In genomic region chr1:117225931-117226330, GRCh38 we compare ENCODE assay signal across 37 cellular contexts. TPM values are rescaled to one million over a fixed set of nuclear protein-coding genes. Genes with fewer than 3 reads are reported as not detected.
"Had no signal": no experiment of that assay in that cellular context is flagged by ENCODE, and none has a peak within 500 bp of the region (broad histone marks: within the 10 kb centered on the region; RNA-seq: fewer than 3 reads in every experiment).

No MANE protein-coding gene starts in this region.

- H3K27ac Mint-ChIP-seq: activated CD4-positive, alpha-beta memory T cell treated with anti-CD3 and anti-CD28 coated beads, Interleukin-2, amount 10 ng/mL, durations not matched to agents 7 days and 5 days; activated CD4-positive, alpha-beta T cell treated with anti-CD3 and anti-CD28 coated beads for 36 hours; activated CD4-positive, alpha-beta T cell treated with anti-CD3 and anti-CD28 coated beads, Interleukin-2, amount 10 ng/mL, durations not matched to agents 7 days and 5 days; activated CD8-positive, alpha-beta memory T cell treated with anti-CD3 and anti-CD28 coated beads, Interleukin-2, amount 10 ng/mL, durations not matched to agents 7 days and 5 days; activated CD8-positive, alpha-beta T cell treated with anti-CD3 and anti-CD28 coated beads, Interleukin-2, amount 10 ng/mL, durations not matched to agents 7 days and 5 days; activated naive CD4-positive, alpha-beta T cell treated with anti-CD3 and anti-CD28 coated beads, Interleukin-2, amount 10 ng/mL, durations not matched to agents 7 days and 5 days; activated naive CD4-positive, alpha-beta T cell treated with anti-CD3 and anti-CD28 coated beads, Interleukin-2, amount 50 U/mL, for 24 hours; activated naive CD8-positive, alpha-beta T cell; activated naive CD8-positive, alpha-beta T cell treated with anti-CD3 and anti-CD28 coated beads, Interleukin-2, amount 10 ng/mL, durations not matched to agents 7 days and 5 days; activated naive CD8-positive, alpha-beta T cell treated with anti-CD3 and anti-CD28 coated beads, Interleukin-2, amount 50 U/mL, for 24 hours; activated T-cell treated with anti-CD3 and anti-CD28 coated beads, Interleukin-2, amount 50 U/mL, for 24 hours; activated T-helper 2 cell treated with anti-CD3 and anti-CD28 coated beads, Interferon-gamma antibody, Interleukin-2, Interleukin-4, amounts not matched to agents 10 μg/mL and 5 μg/mL and 100 μg/mL, durations not matched to agents 14 hours and 24 hours and 36 hours; brain; T-helper 2 cell treated with Interferon-gamma antibody and Interleukin-4, amounts not matched to agents 5 μg/mL and 100 μg/mL, for 36 hours had no signal

- H3K36me3 Mint-ChIP-seq: activated CD8-positive, alpha-beta memory T cell treated with anti-CD3 and anti-CD28 coated beads, Interleukin-2, amount 10 ng/mL, durations not matched to agents 7 days and 5 days; activated naive CD4-positive, alpha-beta T cell treated with anti-CD3 and anti-CD28 coated beads, Interleukin-2, amount 10 ng/mL, durations not matched to agents 7 days and 5 days; activated naive CD8-positive, alpha-beta T cell treated with anti-CD3 and anti-CD28 coated beads, Interleukin-2, amount 10 ng/mL, durations not matched to agents 7 days and 5 days; brain had no signal

- H3K4me1 Mint-ChIP-seq: activated CD4-positive, alpha-beta memory T cell treated with anti-CD3 and anti-CD28 coated beads, Interleukin-2, amount 10 ng/mL, durations not matched to agents 7 days and 5 days; activated CD4-positive, alpha-beta T cell treated with anti-CD3 and anti-CD28 coated beads for 36 hours; activated CD4-positive, alpha-beta T cell treated with anti-CD3 and anti-CD28 coated beads, Interleukin-2, amount 10 ng/mL, durations not matched to agents 7 days and 5 days; activated naive CD4-positive, alpha-beta T cell treated with anti-CD3 and anti-CD28 coated beads, Interleukin-2, amount 10 ng/mL, durations not matched to agents 7 days and 5 days; activated naive CD4-positive, alpha-beta T cell treated with anti-CD3 and anti-CD28 coated beads, Interleukin-2, amount 50 U/mL, for 24 hours; activated naive CD8-positive, alpha-beta T cell treated with anti-CD3 and anti-CD28 coated beads, Interleukin-2, amount 10 ng/mL, durations not matched to agents 7 days and 5 days; activated naive CD8-positive, alpha-beta T cell treated with anti-CD3 and anti-CD28 coated beads, Interleukin-2, amount 50 U/mL, for 24 hours; brain; central memory CD8-positive, alpha-beta T cell had no signal

- H3K27me3 Mint-ChIP-seq: activated CD4-positive, alpha-beta T cell treated with anti-CD3 and anti-CD28 coated beads for 36 hours; activated CD4-positive, alpha-beta T cell treated with anti-CD3 and anti-CD28 coated beads, Interleukin-2, amount 10 ng/mL, durations not matched to agents 7 days and 5 days; activated naive CD8-positive, alpha-beta T cell; activated naive CD8-positive, alpha-beta T cell treated with anti-CD3 and anti-CD28 coated beads, Interleukin-2, amount 10 ng/mL, durations not matched to agents 7 days and 5 days; activated naive CD8-positive, alpha-beta T cell treated with anti-CD3 and anti-CD28 coated beads, Interleukin-2, amount 50 U/mL, for 24 hours; activated T-cell treated with anti-CD3 and anti-CD28 coated beads, Interleukin-2, amount 50 U/mL, for 24 hours had no signal

- DNase-seq: activated CD4-positive, alpha-beta memory T cell treated with anti-CD3 and anti-CD28 coated beads, Interleukin-2, amount 10 ng/mL, durations not matched to agents 7 days and 5 days; activated CD4-positive, alpha-beta T cell treated with anti-CD3 and anti-CD28 coated beads for 1 hour; activated CD4-positive, alpha-beta T cell treated with anti-CD3 and anti-CD28 coated beads for 36 hours; activated CD4-positive, alpha-beta T cell treated with anti-CD3 and anti-CD28 coated beads for 48 hours; activated CD4-positive, alpha-beta T cell treated with anti-CD3 and anti-CD28 coated beads, Interleukin-2, amount 10 ng/mL, durations not matched to agents 7 days and 5 days; activated CD4-positive, alpha-beta T cell treated with anti-CD3 and anti-CD28 coated beads, Interleukin-2, amount 50 U/mL, for 48 hours; activated CD4-positive, CD25-positive, alpha-beta regulatory T cell; activated CD8-positive, alpha-beta memory T cell treated with anti-CD3 and anti-CD28 coated beads for 24 hours; activated CD8-positive, alpha-beta memory T cell treated with anti-CD3 and anti-CD28 coated beads, Interleukin-2, amount 10 ng/mL, durations not matched to agents 7 days and 5 days; activated CD8-positive, alpha-beta memory T cell treated with anti-CD3 and anti-CD28 coated beads, Interleukin-2, amount 50 U/mL, for 48 hours; activated CD8-positive, alpha-beta T cell treated with anti-CD3 and anti-CD28 coated beads, Interleukin-2, amount 10 ng/mL, durations not matched to agents 7 days and 5 days; activated effector memory CD4-positive, alpha-beta T cell treated with Interleukin-2 at 50 U/mL for 16 hours; activated gamma-delta T cell; activated naive CD4-positive, alpha-beta T cell treated with anti-CD3 and anti-CD28 coated beads, Interleukin-2, amount 10 ng/mL, durations not matched to agents 7 days and 5 days; activated naive CD4-positive, alpha-beta T cell treated with Interleukin-2 at 50 U/mL for 16 hours; activated naive CD8-positive, alpha-beta T cell treated with anti-CD3 and anti-CD28 coated beads, Interleukin-2, amount 10 ng/mL, durations not matched to agents 7 days and 5 days; activated naive CD8-positive, alpha-beta T cell treated with anti-CD3 and anti-CD28 coated beads, Interleukin-2, amount 50 U/mL, for 24 hours; activated T-cell treated with anti-CD3 and anti-CD28 coated beads, Interleukin-2, amount 50 U/mL, for 24 hours; activated T-cell treated with anti-CD3 and anti-CD28 coated beads, Interleukin-2, amount 50 U/mL, for 48 hours; amygdala; anterior cingulate cortex; caudate nucleus; cerebellar nuclear complex; colonic mucosa; T-helper 2 cell; T-helper 9 cell had no signal

- ATAC-seq: activated CD4-positive, alpha-beta T cell treated with anti-CD3 and anti-CD28 coated beads for 36 hours; activated CD4-positive, CD25-positive, alpha-beta regulatory T cell treated with anti-CD3 and anti-CD28 coated beads, Interleukin-2, amount 50 U/mL, for 24 hours; activated CD8-positive, alpha-beta memory T cell treated with anti-CD3 and anti-CD28 coated beads, Interleukin-2, amount 10 ng/mL, durations not matched to agents 7 days and 5 days; activated CD8-positive, alpha-beta T cell treated with anti-CD3 and anti-CD28 coated beads, Interleukin-2, amount 10 ng/mL, durations not matched to agents 7 days and 5 days; activated naive CD8-positive, alpha-beta T cell treated with anti-CD3 and anti-CD28 coated beads, Interleukin-2, amount 50 U/mL, for 24 hours had no signal

- H3K4me3 Mint-ChIP-seq: activated CD4-positive, alpha-beta memory T cell treated with anti-CD3 and anti-CD28 coated beads, Interleukin-2, amount 10 ng/mL, durations not matched to agents 7 days and 5 days; activated CD4-positive, alpha-beta T cell treated with anti-CD3 and anti-CD28 coated beads for 36 hours; activated CD4-positive, alpha-beta T cell treated with anti-CD3 and anti-CD28 coated beads, Interleukin-2, amount 10 ng/mL, durations not matched to agents 7 days and 5 days; activated CD8-positive, alpha-beta memory T cell treated with anti-CD3 and anti-CD28 coated beads, Interleukin-2, amount 10 ng/mL, durations not matched to agents 7 days and 5 days; activated CD8-positive, alpha-beta T cell treated with anti-CD3 and anti-CD28 coated beads, Interleukin-2, amount 10 ng/mL, durations not matched to agents 7 days and 5 days; activated naive CD4-positive, alpha-beta T cell treated with anti-CD3 and anti-CD28 coated beads, Interleukin-2, amount 10 ng/mL, durations not matched to agents 7 days and 5 days; activated naive CD4-positive, alpha-beta T cell treated with anti-CD3 and anti-CD28 coated beads, Interleukin-2, amount 50 U/mL, for 24 hours; activated naive CD8-positive, alpha-beta T cell; activated naive CD8-positive, alpha-beta T cell treated with anti-CD3 and anti-CD28 coated beads, Interleukin-2, amount 10 ng/mL, durations not matched to agents 7 days and 5 days; activated naive CD8-positive, alpha-beta T cell treated with anti-CD3 and anti-CD28 coated beads, Interleukin-2, amount 50 U/mL, for 24 hours; activated T-cell treated with anti-CD3 and anti-CD28 coated beads, Interleukin-2, amount 50 U/mL, for 24 hours; brain; central memory CD8-positive, alpha-beta T cell; T-helper 2 cell treated with Interferon-gamma antibody and Interleukin-4, amounts not matched to agents 5 μg/mL and 100 μg/mL, for 36 hours had no signal

- H3K9me3 Mint-ChIP-seq: activated CD4-positive, alpha-beta memory T cell treated with anti-CD3 and anti-CD28 coated beads, Interleukin-2, amount 10 ng/mL, durations not matched to agents 7 days and 5 days; activated naive CD4-positive, alpha-beta T cell treated with anti-CD3 and anti-CD28 coated beads, Interleukin-2, amount 10 ng/mL, durations not matched to agents 7 days and 5 days; activated naive CD4-positive, alpha-beta T cell treated with anti-CD3 and anti-CD28 coated beads, Interleukin-2, amount 50 U/mL, for 24 hours; activated naive CD8-positive, alpha-beta T cell treated with anti-CD3 and anti-CD28 coated beads, Interleukin-2, amount 50 U/mL, for 24 hours; activated T-cell treated with anti-CD3 and anti-CD28 coated beads, Interleukin-2, amount 50 U/mL, for 24 hours; activated T-helper 2 cell treated with anti-CD3 and anti-CD28 coated beads, Interferon-gamma antibody, Interleukin-2, Interleukin-4, amounts not matched to agents 10 μg/mL and 5 μg/mL and 100 μg/mL, durations not matched to agents 14 hours and 24 hours and 36 hours; central memory CD8-positive, alpha-beta T cell; T-helper 2 cell treated with Interferon-gamma antibody and Interleukin-4, amounts not matched to agents 5 μg/mL and 100 μg/mL, for 36 hours had no signal

- H3K27ac ChIP-seq: ascending aorta, cardiac muscle cell, colonic mucosa, VCaP had no signal

RNA-seq across cellular contexts. Expression of gene VTCN1, which starts 15.2 kb away (rescaled TPM):
- total RNA-seq: activated CD4-positive, alpha-beta memory T cell treated with anti-CD3 and anti-CD28 coated beads, Interleukin-2, amount 10 ng/mL, durations not matched to agents 7 days and 5 days; activated CD4-positive, alpha-beta T cell treated with anti-CD3 and anti-CD28 coated beads for 36 hours; activated CD4-positive, alpha-beta T cell treated with anti-CD3 and anti-CD28 coated beads, Interleukin-2, amount 10 ng/mL, durations not matched to agents 7 days and 5 days; activated CD8-positive, alpha-beta memory T cell treated with anti-CD3 and anti-CD28 coated beads, Interleukin-2, amount 10 ng/mL, durations not matched to agents 7 days and 5 days; activated CD8-positive, alpha-beta T cell treated with anti-CD3 and anti-CD28 coated beads, Interleukin-2, amount 10 ng/mL, durations not matched to agents 7 days and 5 days; activated naive CD8-positive, alpha-beta T cell treated with anti-CD3 and anti-CD28 coated beads, Interleukin-2, amount 10 ng/mL, durations not matched to agents 7 days and 5 days; activated T-helper 2 cell treated with anti-CD3 and anti-CD28 coated beads, Interferon-gamma antibody, Interleukin-2, Interleukin-4, amounts not matched to agents 10 μg/mL and 5 μg/mL and 100 μg/mL, durations not matched to agents 14 hours and 24 hours and 36 hours; ascending aorta; cardiac muscle cell; chondrocyte; colonic mucosa had no signal
